ENCODE assay signal across 1 cellular context in the genomic region with DNA sequence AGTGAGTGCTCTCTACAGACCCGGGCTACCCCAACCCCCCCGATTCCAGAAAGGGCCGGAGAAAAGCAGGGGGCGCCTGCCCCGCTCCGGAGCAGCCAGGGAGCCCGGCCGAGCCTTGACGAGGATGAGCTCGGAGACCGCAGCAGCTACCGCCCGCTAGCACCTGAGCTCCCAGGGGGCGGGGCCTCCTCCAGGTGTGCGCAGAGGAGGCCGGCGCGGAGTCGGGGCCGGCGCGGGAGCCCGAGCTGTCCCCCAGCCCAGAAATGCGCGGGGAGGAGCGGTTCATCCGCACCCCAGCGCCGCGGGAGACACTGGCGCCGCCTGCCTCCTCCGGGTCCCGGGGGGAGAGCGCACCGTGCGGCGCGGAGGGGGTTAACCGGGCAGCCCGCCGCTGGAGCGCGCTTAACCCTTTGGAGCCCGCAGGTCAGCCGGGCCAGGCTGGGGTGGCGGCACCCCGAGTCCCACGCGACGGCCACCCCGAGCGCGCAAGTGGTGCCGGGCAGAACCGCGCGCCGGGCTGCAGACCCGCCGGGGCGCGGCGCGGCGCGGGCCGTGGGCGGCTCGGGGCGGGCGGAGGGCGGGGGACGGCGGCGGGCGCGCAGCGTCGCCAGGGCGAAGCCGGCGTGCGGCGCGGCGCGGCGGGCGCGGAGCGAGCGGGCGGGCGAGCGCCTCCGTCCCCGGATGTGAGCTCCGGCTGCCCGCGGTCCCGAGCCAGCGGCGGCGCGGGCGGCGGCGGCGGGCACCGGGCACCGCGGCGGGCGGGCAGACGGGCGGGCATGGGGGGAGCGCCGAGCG.
TF ChIP-seq lines count a peak whose summit lies in the region.

Gene CACNA1D (plus strand): TSS at position 615 of the 795 bp plus-strand sequence. CDS start 556 bp downstream, outside the sequence.

TF ChIP-seq in H1, 55 proteins besides CTCF, POLR2A, EP300 and RAD21:
- TF ChIP-seq USF2 (IDR thresholded peaks at IDR 0.05; ENCODE audit: low read length) (no peak), ASH2L (IDR thresholded peaks at IDR 0.05; ENCODE audit: low read length) (peak; percentile 56), CTBP2 (IDR thresholded peaks at IDR 0.05; ENCODE audit: borderline replicate concordance, insufficient read depth, insufficient read length, low read length) (no peak), SIN3A (conservative IDR thresholded peaks at IDR 0.05 in 1 of 2, IDR thresholded peaks at IDR 0.05 in 1 of 2; ENCODE audit: low read depth in 1 of 2, low read length in 2 of 2) (0 out of 4 replicates have a peak, but pooled peaks of 1 of the 2 experiments have one; percentile 24), CEBPB (IDR thresholded peaks at IDR 0.05; ENCODE audit: low read depth, low read length) (no peak), HDAC6 (IDR thresholded peaks at IDR 0.05; ENCODE audit: low read depth, low read length) (no peak), KDM4A (IDR thresholded peaks at IDR 0.05; ENCODE audit: low read depth, low read length, severe bottlenecking) (peak; percentile 99), BCL11A (IDR thresholded peaks at IDR 0.05; ENCODE audit: low read depth in 2 of 2, low read length in 2 of 2) (no peak), MAX (IDR thresholded peaks at IDR 0.05) (peak; percentile 38), TCF12 (IDR thresholded peaks at IDR 0.05; ENCODE audit: low read depth, low read length) (0 out of 2 replicates have a peak, but pooled peaks have one; percentile 3), PHF8 (conservative IDR thresholded peaks at IDR 0.05; ENCODE audit: low read depth, low read length) (peak; percentile 60), FOSL1 (IDR thresholded peaks at IDR 0.05; ENCODE audit: insufficient read depth, low read depth, low read length) (no peak), TBP (IDR thresholded peaks at IDR 0.05; ENCODE audit: low read depth, low read length) (no peak), JUN (IDR thresholded peaks at IDR 0.05; ENCODE audit: low read depth, low read length) (no peak), SP1 (IDR thresholded peaks at IDR 0.05; ENCODE audit: low read depth, low read length) (no peak), EGR1 (IDR thresholded peaks at IDR 0.05; ENCODE audit: borderline replicate concordance, low read depth, low read length) (no peak), RBBP5 (IDR thresholded peaks at IDR 0.05; ENCODE audit: borderline replicate concordance, low read depth, low read length) (peak; percentile 65; the same call in 1 of the 2 replicates)
- TF ChIP-seq, protein P1, sequence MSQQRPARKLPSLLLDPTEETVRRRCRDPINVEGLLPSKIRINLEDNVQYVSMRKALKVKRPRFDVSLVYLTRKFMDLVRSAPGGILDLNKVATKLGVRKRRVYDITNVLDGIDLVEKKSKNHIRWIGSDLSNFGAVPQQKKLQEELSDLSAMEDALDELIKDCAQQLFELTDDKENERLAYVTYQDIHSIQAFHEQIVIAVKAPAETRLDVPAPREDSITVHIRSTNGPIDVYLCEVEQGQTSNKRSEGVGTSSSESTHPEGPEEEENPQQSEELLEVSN (IDR thresholded peaks at IDR 0.05), result peak; percentile 63; the same call in 1 of the 2 replicates
